Comparison of ENCODE assay signal across 8 cellular contexts in the genomic region with DNA sequence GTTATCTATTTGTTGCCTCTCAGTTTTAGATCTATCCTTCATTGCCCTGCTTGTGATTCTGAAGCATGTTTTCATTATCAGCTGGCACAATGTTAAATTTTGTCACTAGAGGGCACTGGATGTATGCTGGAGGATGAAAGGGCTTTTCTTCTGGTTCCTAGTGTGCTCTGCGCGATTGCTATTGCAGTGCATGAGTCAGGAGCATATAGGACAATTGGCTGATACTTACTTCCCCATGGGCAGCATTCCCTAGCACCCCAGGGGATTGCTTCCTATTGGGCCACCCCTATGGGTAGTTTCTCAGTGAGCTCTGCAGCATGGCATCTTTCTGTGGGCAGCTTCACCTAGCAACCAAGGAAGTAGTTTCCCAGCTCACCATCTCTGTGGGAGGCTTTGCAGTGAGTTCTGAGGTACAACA.
DNase-seq lines count a peak whose midpoint lies in the region; ATAC-seq and TF ChIP-seq lines count a peak whose summit lies in the region.

No MANE protein-coding gene starts in this region.

- WGBS in sigmoid colon, 2 donors: 3 to 4% methylated on average over 2 of the region's 2 CpGs

- DNase-seq in DND-41 (peak; percentile 16), GM19238 (ENCODE audit: insufficient read length, low spot score) (peak; percentile 10), NCI-H2107 treated with DMSO at 0.1 percent for 48 hours (lab: John Stamatoyannopoulos, UW; ENCODE audit: unreplicated experiment) (peak; percentile 46), cardiac muscle cell (ENCODE audit: low read depth in 1 of 2, low spot score in 1 of 2) (peak; percentile 49 to 74), sigmoid colon (no peak), T-helper 9 cell (no peak)

- peak; percentile 74 for ATAC-seq in DND-41 (ENCODE audit: insufficient read depth, low read depth)
- peak; percentile 84 for ATAC-seq in HG03066 (IDR thresholded peaks at IDR 0.05; ENCODE audit: low read depth, unreplicated experiment)

- H4K20me1 ChIP-seq in DND-41 (ENCODE audit: insufficient read depth, low read length): no peaks in the 10 kb centered on the region; the same call in 1 of the 2 replicates

- no peak overlapping the region for H3K4me2 ChIP-seq in DND-41 (ENCODE audit: insufficient read depth, low read length)

- no peak overlapping the region for H3K9ac ChIP-seq in DND-41 (ENCODE audit: low read depth, low read length)

- H2AFZ ChIP-seq in DND-41 (ENCODE audit: low read depth, low read length): peak overlapping the region; percentile 44; the same call in 1 of the 2 replicates

- no peak for TF ChIP-seq POLR2A in sigmoid colon (IDR thresholded peaks at IDR 0.05)

- H3K4me1 ChIP-seq in DND-41 (ENCODE audit: insufficient read depth, low read length) (no peaks in the 10 kb centered on the region), cardiac muscle cell (ENCODE audit: low read depth) (no peaks in the 10 kb centered on the region), sigmoid colon (no peaks in the 10 kb centered on the region)

- H3K36me3 ChIP-seq in DND-41 (ENCODE audit: insufficient read depth, low read length) (no peaks in the 10 kb centered on the region), cardiac muscle cell (no peaks in the 10 kb centered on the region), sigmoid colon (no peaks in the 10 kb centered on the region)

- peaks cover 2% of the 10 kb centered on the region for H3K27me3 ChIP-seq in DND-41 (ENCODE audit: insufficient read depth, low read length, poor library complexity)
- no peaks in the 10 kb centered on the region for H3K27me3 ChIP-seq in cardiac muscle cell
- no peaks in the 10 kb centered on the region for H3K27me3 ChIP-seq in sigmoid colon

- no peaks in the 10 kb centered on the region for H3K79me2 ChIP-seq in DND-41 (ENCODE audit: insufficient read depth, low read length)

- no peaks in the 10 kb centered on the region for H3K9me3 ChIP-seq in DND-41 (ENCODE audit: insufficient read depth, low read length, severe bottlenecking)
- no peaks in the 10 kb centered on the region for H3K9me3 ChIP-seq in cardiac muscle cell (ENCODE audit: low read depth)
- H3K9me3 ChIP-seq in sigmoid colon: no peaks in the 10 kb centered on the region

- H3K4me3 ChIP-seq in DND-41 (ENCODE audit: low read depth in 1 of 2, low read length in 2 of 2) (no peak overlapping the region), cardiac muscle cell (no peak overlapping the region), sigmoid colon (no peak overlapping the region)

- peak; percentile 77 for TF ChIP-seq CTCF in DND-41 (IDR thresholded peaks at IDR 0.05; ENCODE audit: borderline replicate concordance, extremely low read depth, low read length, poor library complexity, severe bottlenecking)
- peak; percentile 91 for TF ChIP-seq CTCF in VCaP (conservative IDR thresholded peaks at IDR 0.05)
- peak; percentile 51 for TF ChIP-seq CTCF in cardiac muscle cell (IDR thresholded peaks at IDR 0.05; ENCODE audit: low read depth, low read length)
- TF ChIP-seq CTCF in sigmoid colon (IDR thresholded peaks at IDR 0.05): peak in 3 of 4 experiments; percentile 20 to 54 (median 54)

- intact Hi-C loops in sigmoid colon (cut with DNase I): loop anchor here (10.0 kb wide), 2 partner anchors 252 to 932 kb away; no protein-coding TSS in a partner anchor

- H3K27ac ChIP-seq in DND-41 (ENCODE audit: low read length) (no peak overlapping the region), VCaP (no peak overlapping the region), cardiac muscle cell (no peak overlapping the region), sigmoid colon (no peak overlapping the region)

- no peak for TF ChIP-seq EP300 in sigmoid colon (IDR thresholded peaks at IDR 0.05)

Comparison
In these comparisons a context has a peak if more than half of its experiments do, and no peak if none do; other contexts are left out.
1. DNase-seq: peak in DND-41 (single experiment), GM19238 (single experiment), NCI-H2107 treated with DMSO at 0.1 percent for 48 hours (single experiment) and cardiac muscle cell (2 of 2); none in sigmoid colon (single experiment) and T-helper 9 cell (single experiment).
2. Peak in every context shown above with its lines, with median percentiles within 50 percentile points of each other: CTCF ChIP-seq.